ENCODE assay signal across 2 cellular contexts in the genomic region with DNA sequence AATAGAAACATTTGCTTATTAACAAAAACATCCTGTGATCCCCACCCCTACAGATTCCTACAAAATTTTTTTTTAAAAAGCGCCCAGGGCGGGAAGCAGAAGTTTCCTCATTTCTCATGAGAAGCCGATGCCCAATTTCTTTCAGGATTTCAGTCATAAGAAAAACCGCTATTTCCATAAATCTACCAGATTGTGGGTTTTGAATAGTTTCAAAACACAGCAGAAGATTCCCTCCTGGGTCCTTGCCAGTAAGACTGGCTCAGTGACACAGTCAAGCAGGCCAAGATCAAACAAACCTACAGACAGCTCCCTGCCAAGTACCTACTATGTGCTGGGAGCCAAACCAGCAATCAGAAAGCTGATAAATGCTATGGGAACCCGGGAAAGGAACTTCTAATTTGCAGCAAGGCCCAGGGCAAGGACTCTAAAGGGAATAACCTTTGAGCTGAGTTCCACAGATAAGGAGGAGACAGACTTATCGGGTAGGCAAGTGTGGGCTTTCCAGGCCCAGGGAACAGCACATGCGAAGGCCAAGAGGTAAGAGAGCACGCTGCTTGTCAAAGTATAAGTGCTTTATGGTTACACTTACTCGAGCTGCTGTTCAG.
TF ChIP-seq lines count a peak whose summit lies in the region.

No MANE protein-coding gene starts in this region.

TF ChIP-seq in GM23338, 12 proteins besides CTCF, POLR2A, EP300 and RAD21 (continued from another document):
- TF ChIP-seq, protein P1, sequence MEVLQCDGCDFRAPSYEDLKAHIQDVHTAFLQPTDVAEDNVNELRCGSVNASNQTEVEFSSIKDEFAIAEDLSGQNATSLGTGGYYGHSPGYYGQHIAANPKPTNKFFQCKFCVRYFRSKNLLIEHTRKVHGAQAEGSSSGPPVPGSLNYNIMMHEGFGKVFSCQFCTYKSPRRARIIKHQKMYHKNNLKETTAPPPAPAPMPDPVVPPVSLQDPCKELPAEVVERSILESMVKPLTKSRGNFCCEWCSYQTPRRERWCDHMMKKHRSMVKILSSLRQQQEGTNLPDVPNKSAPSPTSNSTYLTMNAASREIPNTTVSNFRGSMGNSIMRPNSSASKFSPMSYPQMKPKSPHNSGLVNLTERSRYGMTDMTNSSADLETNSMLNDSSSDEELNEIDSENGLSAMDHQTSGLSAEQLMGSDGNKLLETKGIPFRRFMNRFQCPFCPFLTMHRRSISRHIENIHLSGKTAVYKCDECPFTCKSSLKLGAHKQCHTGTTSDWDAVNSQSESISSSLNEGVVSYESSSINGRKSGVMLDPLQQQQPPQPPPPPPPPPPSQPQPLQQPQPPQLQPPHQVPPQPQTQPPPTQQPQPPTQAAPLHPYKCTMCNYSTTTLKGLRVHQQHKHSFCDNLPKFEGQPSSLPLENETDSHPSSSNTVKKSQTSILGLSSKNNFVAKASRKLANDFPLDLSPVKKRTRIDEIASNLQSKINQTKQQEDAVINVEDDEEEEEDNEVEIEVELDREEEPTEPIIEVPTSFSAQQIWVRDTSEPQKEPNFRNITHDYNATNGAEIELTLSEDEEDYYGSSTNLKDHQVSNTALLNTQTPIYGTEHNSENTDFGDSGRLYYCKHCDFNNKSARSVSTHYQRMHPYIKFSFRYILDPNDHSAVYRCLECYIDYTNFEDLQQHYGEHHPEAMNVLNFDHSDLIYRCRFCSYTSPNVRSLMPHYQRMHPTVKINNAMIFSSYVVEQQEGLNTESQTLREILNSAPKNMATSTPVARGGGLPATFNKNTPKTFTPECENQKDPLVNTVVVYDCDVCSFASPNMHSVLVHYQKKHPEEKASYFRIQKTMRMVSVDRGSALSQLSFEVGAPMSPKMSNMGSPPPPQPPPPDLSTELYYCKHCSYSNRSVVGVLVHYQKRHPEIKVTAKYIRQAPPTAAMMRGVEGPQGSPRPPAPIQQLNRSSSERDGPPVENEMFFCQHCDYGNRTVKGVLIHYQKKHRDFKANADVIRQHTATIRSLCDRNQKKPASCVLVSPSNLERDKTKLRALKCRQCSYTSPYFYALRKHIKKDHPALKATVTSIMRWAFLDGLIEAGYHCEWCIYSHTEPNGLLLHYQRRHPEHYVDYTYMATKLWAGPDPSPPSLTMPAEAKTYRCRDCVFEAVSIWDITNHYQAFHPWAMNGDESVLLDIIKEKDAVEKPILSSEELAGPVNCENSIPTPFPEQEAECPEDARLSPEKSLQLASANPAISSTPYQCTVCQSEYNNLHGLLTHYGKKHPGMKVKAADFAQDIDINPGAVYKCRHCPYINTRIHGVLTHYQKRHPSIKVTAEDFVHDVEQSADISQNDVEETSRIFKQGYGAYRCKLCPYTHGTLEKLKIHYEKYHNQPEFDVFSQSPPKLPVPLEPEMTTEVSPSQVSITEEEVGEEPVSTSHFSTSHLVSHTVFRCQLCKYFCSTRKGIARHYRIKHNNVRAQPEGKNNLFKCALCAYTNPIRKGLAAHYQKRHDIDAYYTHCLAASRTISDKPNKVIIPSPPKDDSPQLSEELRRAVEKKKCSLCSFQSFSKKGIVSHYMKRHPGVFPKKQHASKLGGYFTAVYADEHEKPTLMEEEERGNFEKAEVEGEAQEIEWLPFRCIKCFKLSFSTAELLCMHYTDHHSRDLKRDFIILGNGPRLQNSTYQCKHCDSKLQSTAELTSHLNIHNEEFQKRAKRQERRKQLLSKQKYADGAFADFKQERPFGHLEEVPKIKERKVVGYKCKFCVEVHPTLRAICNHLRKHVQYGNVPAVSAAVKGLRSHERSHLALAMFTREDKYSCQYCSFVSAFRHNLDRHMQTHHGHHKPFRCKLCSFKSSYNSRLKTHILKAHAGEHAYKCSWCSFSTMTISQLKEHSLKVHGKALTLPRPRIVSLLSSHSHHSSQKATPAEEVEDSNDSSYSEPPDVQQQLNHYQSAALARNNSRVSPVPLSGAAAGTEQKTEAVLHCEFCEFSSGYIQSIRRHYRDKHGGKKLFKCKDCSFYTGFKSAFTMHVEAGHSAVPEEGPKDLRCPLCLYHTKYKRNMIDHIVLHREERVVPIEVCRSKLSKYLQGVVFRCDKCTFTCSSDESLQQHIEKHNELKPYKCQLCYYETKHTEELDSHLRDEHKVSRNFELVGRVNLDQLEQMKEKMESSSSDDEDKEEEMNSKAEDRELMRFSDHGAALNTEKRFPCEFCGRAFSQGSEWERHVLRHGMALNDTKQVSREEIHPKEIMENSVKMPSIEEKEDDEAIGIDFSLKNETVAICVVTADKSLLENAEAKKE (CRISPR knock-in tag; IDR thresholded peaks at IDR 0.05): no peak
TF ChIP-seq in GM23338: peak in this region for 0.

TF ChIP-seq in WTC11, 78 proteins besides CTCF, POLR2A, EP300 and RAD21 (continued from another document):
- TF ChIP-seq, protein P2, sequence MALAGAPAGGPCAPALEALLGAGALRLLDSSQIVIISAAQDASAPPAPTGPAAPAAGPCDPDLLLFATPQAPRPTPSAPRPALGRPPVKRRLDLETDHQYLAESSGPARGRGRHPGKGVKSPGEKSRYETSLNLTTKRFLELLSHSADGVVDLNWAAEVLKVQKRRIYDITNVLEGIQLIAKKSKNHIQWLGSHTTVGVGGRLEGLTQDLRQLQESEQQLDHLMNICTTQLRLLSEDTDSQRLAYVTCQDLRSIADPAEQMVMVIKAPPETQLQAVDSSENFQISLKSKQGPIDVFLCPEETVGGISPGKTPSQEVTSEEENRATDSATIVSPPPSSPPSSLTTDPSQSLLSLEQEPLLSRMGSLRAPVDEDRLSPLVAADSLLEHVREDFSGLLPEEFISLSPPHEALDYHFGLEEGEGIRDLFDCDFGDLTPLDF (CRISPR knock-in tag; IDR thresholded peaks at IDR 0.05): no peak
- TF ChIP-seq ZNF232 (CRISPR knock-in tag; IDR thresholded peaks at IDR 0.05): no peak
- no peak for TF ChIP-seq ZNF423 (CRISPR knock-in tag; IDR thresholded peaks at IDR 0.05)
- TF ChIP-seq, protein P3, sequence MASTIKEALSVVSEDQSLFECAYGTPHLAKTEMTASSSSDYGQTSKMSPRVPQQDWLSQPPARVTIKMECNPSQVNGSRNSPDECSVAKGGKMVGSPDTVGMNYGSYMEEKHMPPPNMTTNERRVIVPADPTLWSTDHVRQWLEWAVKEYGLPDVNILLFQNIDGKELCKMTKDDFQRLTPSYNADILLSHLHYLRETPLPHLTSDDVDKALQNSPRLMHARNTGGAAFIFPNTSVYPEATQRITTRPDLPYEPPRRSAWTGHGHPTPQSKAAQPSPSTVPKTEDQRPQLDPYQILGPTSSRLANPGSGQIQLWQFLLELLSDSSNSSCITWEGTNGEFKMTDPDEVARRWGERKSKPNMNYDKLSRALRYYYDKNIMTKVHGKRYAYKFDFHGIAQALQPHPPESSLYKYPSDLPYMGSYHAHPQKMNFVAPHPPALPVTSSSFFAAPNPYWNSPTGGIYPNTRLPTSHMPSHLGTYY (CRISPR knock-in tag; IDR thresholded peaks at IDR 0.05): no peak
- TF ChIP-seq NR3C1 (CRISPR knock-in tag; conservative IDR thresholded peaks at IDR 0.05; ENCODE audit: low read depth): no peak
- TF ChIP-seq, protein P4, sequence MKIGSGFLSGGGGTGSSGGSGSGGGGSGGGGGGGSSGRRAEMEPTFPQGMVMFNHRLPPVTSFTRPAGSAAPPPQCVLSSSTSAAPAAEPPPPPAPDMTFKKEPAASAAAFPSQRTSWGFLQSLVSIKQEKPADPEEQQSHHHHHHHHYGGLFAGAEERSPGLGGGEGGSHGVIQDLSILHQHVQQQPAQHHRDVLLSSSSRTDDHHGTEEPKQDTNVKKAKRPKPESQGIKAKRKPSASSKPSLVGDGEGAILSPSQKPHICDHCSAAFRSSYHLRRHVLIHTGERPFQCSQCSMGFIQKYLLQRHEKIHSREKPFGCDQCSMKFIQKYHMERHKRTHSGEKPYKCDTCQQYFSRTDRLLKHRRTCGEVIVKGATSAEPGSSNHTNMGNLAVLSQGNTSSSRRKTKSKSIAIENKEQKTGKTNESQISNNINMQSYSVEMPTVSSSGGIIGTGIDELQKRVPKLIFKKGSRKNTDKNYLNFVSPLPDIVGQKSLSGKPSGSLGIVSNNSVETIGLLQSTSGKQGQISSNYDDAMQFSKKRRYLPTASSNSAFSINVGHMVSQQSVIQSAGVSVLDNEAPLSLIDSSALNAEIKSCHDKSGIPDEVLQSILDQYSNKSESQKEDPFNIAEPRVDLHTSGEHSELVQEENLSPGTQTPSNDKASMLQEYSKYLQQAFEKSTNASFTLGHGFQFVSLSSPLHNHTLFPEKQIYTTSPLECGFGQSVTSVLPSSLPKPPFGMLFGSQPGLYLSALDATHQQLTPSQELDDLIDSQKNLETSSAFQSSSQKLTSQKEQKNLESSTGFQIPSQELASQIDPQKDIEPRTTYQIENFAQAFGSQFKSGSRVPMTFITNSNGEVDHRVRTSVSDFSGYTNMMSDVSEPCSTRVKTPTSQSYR (CRISPR knock-in tag; IDR thresholded peaks at IDR 0.05): no peak
- TF ChIP-seq PRRX2 (CRISPR knock-in tag; IDR thresholded peaks at IDR 0.05): no peak
- TF ChIP-seq, protein P5, sequence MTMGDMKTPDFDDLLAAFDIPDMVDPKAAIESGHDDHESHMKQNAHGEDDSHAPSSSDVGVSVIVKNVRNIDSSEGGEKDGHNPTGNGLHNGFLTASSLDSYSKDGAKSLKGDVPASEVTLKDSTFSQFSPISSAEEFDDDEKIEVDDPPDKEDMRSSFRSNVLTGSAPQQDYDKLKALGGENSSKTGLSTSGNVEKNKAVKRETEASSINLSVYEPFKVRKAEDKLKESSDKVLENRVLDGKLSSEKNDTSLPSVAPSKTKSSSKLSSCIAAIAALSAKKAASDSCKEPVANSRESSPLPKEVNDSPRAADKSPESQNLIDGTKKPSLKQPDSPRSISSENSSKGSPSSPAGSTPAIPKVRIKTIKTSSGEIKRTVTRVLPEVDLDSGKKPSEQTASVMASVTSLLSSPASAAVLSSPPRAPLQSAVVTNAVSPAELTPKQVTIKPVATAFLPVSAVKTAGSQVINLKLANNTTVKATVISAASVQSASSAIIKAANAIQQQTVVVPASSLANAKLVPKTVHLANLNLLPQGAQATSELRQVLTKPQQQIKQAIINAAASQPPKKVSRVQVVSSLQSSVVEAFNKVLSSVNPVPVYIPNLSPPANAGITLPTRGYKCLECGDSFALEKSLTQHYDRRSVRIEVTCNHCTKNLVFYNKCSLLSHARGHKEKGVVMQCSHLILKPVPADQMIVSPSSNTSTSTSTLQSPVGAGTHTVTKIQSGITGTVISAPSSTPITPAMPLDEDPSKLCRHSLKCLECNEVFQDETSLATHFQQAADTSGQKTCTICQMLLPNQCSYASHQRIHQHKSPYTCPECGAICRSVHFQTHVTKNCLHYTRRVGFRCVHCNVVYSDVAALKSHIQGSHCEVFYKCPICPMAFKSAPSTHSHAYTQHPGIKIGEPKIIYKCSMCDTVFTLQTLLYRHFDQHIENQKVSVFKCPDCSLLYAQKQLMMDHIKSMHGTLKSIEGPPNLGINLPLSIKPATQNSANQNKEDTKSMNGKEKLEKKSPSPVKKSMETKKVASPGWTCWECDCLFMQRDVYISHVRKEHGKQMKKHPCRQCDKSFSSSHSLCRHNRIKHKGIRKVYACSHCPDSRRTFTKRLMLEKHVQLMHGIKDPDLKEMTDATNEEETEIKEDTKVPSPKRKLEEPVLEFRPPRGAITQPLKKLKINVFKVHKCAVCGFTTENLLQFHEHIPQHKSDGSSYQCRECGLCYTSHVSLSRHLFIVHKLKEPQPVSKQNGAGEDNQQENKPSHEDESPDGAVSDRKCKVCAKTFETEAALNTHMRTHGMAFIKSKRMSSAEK (CRISPR knock-in tag; IDR thresholded peaks at IDR 0.05; ENCODE audit: borderline replicate concordance): no peak
